9 cellular contexts compared by ENCODE assay signal in genomic region chr5:87195104-87195581, GRCh38.
DNase-seq lines count a peak whose midpoint lies in the region; ATAC-seq and TF ChIP-seq lines count a peak whose summit lies in the region.
"Had no signal": no experiment of that assay in that cellular context is flagged by ENCODE, and none has a peak within 500 bp of the region (broad histone marks: within the 10 kb centered on the region; RNA-seq: fewer than 3 reads in every experiment).

No MANE protein-coding gene starts in this region.

- no peak for DNase-seq in activated CD8-positive, alpha-beta memory T cell treated with anti-CD3 and anti-CD28 coated beads, Interleukin-2, amount 10 ng/mL, durations not matched to agents 7 days and 5 days
- no peak for DNase-seq in activated CD8-positive, alpha-beta memory T cell treated with anti-CD3 and anti-CD28 coated beads, Interleukin-2, amount 50 U/mL, for 48 hours
- DNase-seq in mammary epithelial cell = peak; percentile 53
- DNase-seq in left colon = no peak
- DNase-seq in NK-92 treated with Interleukin-12 subunit alpha and Interleukin-12 subunit beta, amount 100 ng/mL, for 24 hours (lab: John Stamatoyannopoulos, UW) = no peak
- no peak for DNase-seq in esophagus muscularis mucosa (ENCODE audit: extremely low spot score)
- DNase-seq: NCI-H1930 had no signal

- in situ Hi-C loops in mammary epithelial cell (cut with MboI; ENCODE audit: low sequenced_read_pairs in 2 of 2) = no loop called here

- H3K4me1 Mint-ChIP-seq in activated CD8-positive, alpha-beta memory T cell treated with anti-CD3 and anti-CD28 coated beads, Interleukin-2, amount 10 ng/mL, durations not matched to agents 7 days and 5 days = peaks cover 29% of the 10 kb centered on the region
- H3K4me1 Mint-ChIP-seq in stimulated activated naive CD8-positive, alpha-beta T cell treated with anti-CD3 and anti-CD28 coated beads, Interleukin-15, Interleukin-2, amounts not matched to agents 100 ng/mL and 50 ng/mL, for 24 hours (ENCODE audit: low read depth) = peaks cover 40% of the 10 kb centered on the region

- H3K9ac ChIP-seq in mammary epithelial cell (ENCODE audit: insufficient read depth, low read length) = no peak overlapping the region

- no peaks in the 10 kb centered on the region for H3K79me2 ChIP-seq in mammary epithelial cell (ENCODE audit: insufficient read depth, low read length)

- H3K36me3 Mint-ChIP-seq in activated CD8-positive, alpha-beta memory T cell treated with anti-CD3 and anti-CD28 coated beads, Interleukin-2, amount 10 ng/mL, durations not matched to agents 7 days and 5 days = peaks cover 1% of the 10 kb centered on the region
- H3K36me3 Mint-ChIP-seq in stimulated activated naive CD8-positive, alpha-beta T cell treated with anti-CD3 and anti-CD28 coated beads, Interleukin-15, Interleukin-2, amounts not matched to agents 100 ng/mL and 50 ng/mL, for 24 hours (ENCODE audit: low read depth) = no peaks in the 10 kb centered on the region

- WGBS in mammary epithelial cell (ENCODE audit: low coverage, missing lambda C conversion rate) = 7% methylated on average over 4 of the region's 4 CpGs
- WGBS in esophagus muscularis mucosa = 43% methylated on average over 4 of the region's 4 CpGs

- no peaks in the 10 kb centered on the region for H3K27me3 Mint-ChIP-seq in activated CD8-positive, alpha-beta memory T cell treated with anti-CD3 and anti-CD28 coated beads, Interleukin-2, amount 10 ng/mL, durations not matched to agents 7 days and 5 days
- no peaks in the 10 kb centered on the region for H3K27me3 Mint-ChIP-seq in stimulated activated naive CD8-positive, alpha-beta T cell treated with anti-CD3 and anti-CD28 coated beads, Interleukin-15, Interleukin-2, amounts not matched to agents 100 ng/mL and 50 ng/mL, for 24 hours

- no peaks in the 10 kb centered on the region for H3K27me3 ChIP-seq in mammary epithelial cell (ENCODE audit: insufficient read depth, low read length)
- no peaks in the 10 kb centered on the region for H3K27me3 ChIP-seq in esophagus muscularis mucosa

- H3K36me3 ChIP-seq in mammary epithelial cell (ENCODE audit: insufficient read depth, low read length) (no peaks in the 10 kb centered on the region), esophagus muscularis mucosa (no peaks in the 10 kb centered on the region)

- intact Hi-C loops in mammary epithelial cell (cut with micrococcal nuclease) (no loop called here), left colon (cut with DNase I, micrococcal nuclease) (no loop called here), esophagus muscularis mucosa (cut with DNase I) (no loop called here)

- H3K9me3 Mint-ChIP-seq in activated CD8-positive, alpha-beta memory T cell treated with anti-CD3 and anti-CD28 coated beads, Interleukin-2, amount 10 ng/mL, durations not matched to agents 7 days and 5 days (ENCODE audit: low read depth) = no peaks in the 10 kb centered on the region
- no peaks in the 10 kb centered on the region for H3K9me3 Mint-ChIP-seq in stimulated activated naive CD8-positive, alpha-beta T cell treated with anti-CD3 and anti-CD28 coated beads, Interleukin-15, Interleukin-2, amounts not matched to agents 100 ng/mL and 50 ng/mL, for 24 hours

- H3K4me3 ChIP-seq in mammary epithelial cell (replicated peaks in 1 of 3; ENCODE audit: insufficient read depth in 1 of 3, low read depth in 2 of 3, low read length in 3 of 3) = peak overlapping the region in 1 of 3 experiments; percentile 12
- H3K4me3 ChIP-seq in esophagus muscularis mucosa = no peak overlapping the region

- H3K4me1 ChIP-seq in mammary epithelial cell (ENCODE audit: insufficient read depth, low read length) (peaks cover 26% of the 10 kb centered on the region), esophagus muscularis mucosa (peaks cover 0 to 3% (median 0%) of the 10 kb centered on the region in 4 donors)

- BruUV-seq in mammary epithelial cell (replicated peaks; lab: Mats Ljungman, UMichigan) = no TSS peak

- H3K9me3 ChIP-seq in mammary epithelial cell (replicated peaks; ENCODE audit: insufficient read depth, low read length) = peaks cover 2% of the 10 kb centered on the region
- no peaks in the 10 kb centered on the region for H3K9me3 ChIP-seq in esophagus muscularis mucosa

- H3K4me2 ChIP-seq in mammary epithelial cell (ENCODE audit: insufficient read depth, low read depth, low read length) = peak overlapping the region; percentile 71

- TF ChIP-seq POLR2A in esophagus muscularis mucosa (IDR thresholded peaks at IDR 0.05; ENCODE audit: low read depth) = no peak

- H3K27ac ChIP-seq in mammary epithelial cell (ENCODE audit: insufficient read depth, low read depth, low read length) = peak overlapping the region; percentile 27
- H3K27ac ChIP-seq in esophagus muscularis mucosa (replicated peaks in 1 of 4) = no peak overlapping the region

- peak overlapping the region; percentile 53 for H2AFZ ChIP-seq in mammary epithelial cell (ENCODE audit: low read depth, low read length)

- dilution Hi-C loops in mammary epithelial cell (cut with HindIII; ENCODE audit: low sequenced_read_pairs) = no loop called here

- no peak overlapping the region for H3K4me3 Mint-ChIP-seq in activated CD8-positive, alpha-beta memory T cell treated with anti-CD3 and anti-CD28 coated beads, Interleukin-2, amount 10 ng/mL, durations not matched to agents 7 days and 5 days
- H3K4me3 Mint-ChIP-seq in stimulated activated naive CD8-positive, alpha-beta T cell treated with anti-CD3 and anti-CD28 coated beads, Interleukin-15, Interleukin-2, amounts not matched to agents 100 ng/mL and 50 ng/mL, for 24 hours = peak overlapping the region; percentile 36

- TF ChIP-seq CTCF in mammary epithelial cell (conservative IDR thresholded peaks at IDR 0.05 in 1 of 2, IDR thresholded peaks at IDR 0.05 in 1 of 2; ENCODE audit: extremely low read depth in 1 of 2, insufficient read depth in 1 of 2, low read depth in 1 of 2, low read length in 2 of 2) (no peak), esophagus muscularis mucosa (IDR thresholded peaks at IDR 0.05) (no peak)

- peak; percentile 33 for ATAC-seq in activated CD8-positive, alpha-beta memory T cell treated with anti-CD3 and anti-CD28 coated beads, Interleukin-2, amount 10 ng/mL, durations not matched to agents 7 days and 5 days
- peak; percentile 74 for ATAC-seq in HG03378 (IDR thresholded peaks at IDR 0.05; ENCODE audit: unreplicated experiment)
- ATAC-seq in left colon = no peak

- TF ChIP-seq EP300 in esophagus muscularis mucosa (IDR thresholded peaks at IDR 0.05) = no peak

- CTCF ChIA-PET in activated CD8-positive, alpha-beta memory T cell treated with anti-CD3 and anti-CD28 coated beads, Interleukin-2, amount 10 ng/mL, durations not matched to agents 7 days and 5 days (lab: Charles Lee) = interaction anchor here (1.3 kb wide), 2 partner anchors 10 to 18 kb away, joined by 3 read pairs; no protein-coding TSS in a partner anchor
- CTCF ChIA-PET in mammary epithelial cell (lab: Charles Lee; ENCODE audit: low non-redundant PET) = no interaction called here

- no peak overlapping the region for H3K27ac Mint-ChIP-seq in activated CD8-positive, alpha-beta memory T cell treated with anti-CD3 and anti-CD28 coated beads, Interleukin-2, amount 10 ng/mL, durations not matched to agents 7 days and 5 days
- peak overlapping the region; percentile 85 for H3K27ac Mint-ChIP-seq in stimulated activated naive CD8-positive, alpha-beta T cell treated with anti-CD3 and anti-CD28 coated beads, Interleukin-15, Interleukin-2, amounts not matched to agents 100 ng/mL and 50 ng/mL, for 24 hours

- no peaks in the 10 kb centered on the region for H4K20me1 ChIP-seq in mammary epithelial cell (ENCODE audit: insufficient read depth, low read length)
